ENCODE assay signal across 10 cellular contexts in the genomic region with DNA sequence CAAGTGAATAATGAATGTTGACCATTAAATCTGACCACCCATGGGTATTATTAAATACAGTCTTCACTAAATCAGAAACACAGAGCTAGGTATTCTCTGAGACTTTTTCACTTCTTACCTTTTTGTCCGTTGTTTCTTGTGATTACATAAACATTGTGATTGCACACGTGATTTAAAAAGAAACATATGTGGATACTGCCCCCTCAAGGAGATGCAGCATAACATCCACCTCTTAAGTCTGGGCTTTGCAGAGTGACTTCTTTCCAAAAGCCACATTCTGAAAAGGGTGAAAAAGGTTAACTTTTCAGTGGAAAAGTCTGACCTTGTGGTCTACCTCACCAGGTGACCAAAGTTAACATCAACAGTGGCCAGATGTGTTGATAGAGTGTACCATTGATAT.
A peak's percentile ranks its signal among the peaks of the same experiment; 100 is the strongest.
DNase-seq lines count a peak whose midpoint lies in the region; ATAC-seq, FAIRE-seq and TF ChIP-seq lines count a peak whose summit lies in the region.
"Had no signal": no experiment of that assay in that cellular context is flagged by ENCODE, and none has a peak within 500 bp of the region (broad histone marks: within the 10 kb centered on the region; RNA-seq: fewer than 3 reads in every experiment).

No MANE protein-coding gene starts in this region.

- no peaks in the 10 kb centered on the region for H3K9me1 ChIP-seq in keratinocyte (ENCODE audit: control insufficient read depth, extremely low read depth, insufficient read depth, low read length)

- no peaks in the 10 kb centered on the region for H3K27me3 Mint-ChIP-seq in WTC11 (ENCODE audit: low read depth)

- no peaks in the 10 kb centered on the region for H3K36me3 Mint-ChIP-seq in WTC11

- TF ChIP-seq POLR2A in spleen (IDR thresholded peaks at IDR 0.05), result no peak

- H3K9ac ChIP-seq in keratinocyte (ENCODE audit: control insufficient read depth, extremely low read depth, insufficient read depth, low read length), result no peak overlapping the region
- H3K9ac ChIP-seq: parathyroid adenoma had no signal

- dilution Hi-C loops in keratinocyte (cut with MboI; ENCODE audit: extremely low pct_ligation_motif_present, low sequenced_read_pairs), result no loop called here

- H3K4me1 ChIP-seq in keratinocyte (ENCODE audit: control insufficient read depth, extremely low read depth, insufficient read depth, low read length) (peaks cover 18% of the 10 kb centered on the region), spleen (peaks cover 0 to 8% (median 2%) of the 10 kb centered on the region in 6 donors)
- H3K4me1 ChIP-seq: parathyroid adenoma had no signal

- H4K20me1 ChIP-seq in keratinocyte (ENCODE audit: control insufficient read depth, extremely low read depth, insufficient read depth, low read length), result no peaks in the 10 kb centered on the region

- H3K9me3 ChIP-seq in keratinocyte (ENCODE audit: control insufficient read depth, low read depth, low read length) (no peaks in the 10 kb centered on the region), spleen (no peaks in the 10 kb centered on the region)

- TF ChIP-seq CTCF in C4-2B (conservative IDR thresholded peaks at IDR 0.05), result peak; percentile 61
- no peak for TF ChIP-seq CTCF in WTC11 (IDR thresholded peaks at IDR 0.05)
- TF ChIP-seq CTCF in keratinocyte (optimal IDR thresholded peaks at IDR 0.05 in 1 of 3, IDR thresholded peaks at IDR 0.05 in 1 of 3, conservative IDR thresholded peaks at IDR 0.05 in 1 of 3; ENCODE audit: extremely low read depth in 1 of 3, insufficient read depth in 2 of 3, low read length in 3 of 3), result peak; percentile 30 to 69 (median 48)
- peak in 1 of 11 experiments; percentile 15 for TF ChIP-seq CTCF in spleen (IDR thresholded peaks at IDR 0.05 in 8 of 11, conservative IDR thresholded peaks at IDR 0.05 in 3 of 11)
- no peak for TF ChIP-seq CTCF in GM20000 (IDR thresholded peaks at IDR 0.05; ENCODE audit: extremely low read depth, missing control alignments)

- H3K4me3 ChIP-seq in keratinocyte (ENCODE audit: control insufficient read depth in 2 of 3, extremely low read depth in 1 of 3, insufficient read depth in 2 of 3, low read depth in 1 of 3, low read length in 3 of 3) (no peak overlapping the region), spleen (no peak overlapping the region)

- peaks cover 9% of the 10 kb centered on the region for H3K4me1 Mint-ChIP-seq in WTC11

- DNase-seq in HPDE6-E6E7 (ENCODE audit: extremely low spot score) (peak; percentile 26), WTC11 (ENCODE audit: low spot score) (no peak), keratinocyte (ENCODE audit: low read depth, low spot score) (peak; percentile 32), cortex of kidney (lab: John Stamatoyannopoulos, UW) (no peak), spleen (no peak), GM20000 (ENCODE audit: low spot score) (no peak), SK-N-DZ (ENCODE audit: low spot score) (no peak)
- DNase-seq: activated CD8-positive, alpha-beta memory T cell treated with anti-CD3 and anti-CD28 coated beads, Interleukin-2, amount 50 U/mL, for 48 hours had no signal

- POLR2A ChIA-PET in WTC11 (lab: Charles Lee), result no interaction called here

- H2AFZ ChIP-seq in keratinocyte (ENCODE audit: control insufficient read depth, low read length), result no peak overlapping the region
- H2AFZ ChIP-seq: parathyroid adenoma had no signal

- H3K27me3 ChIP-seq in keratinocyte (ENCODE audit: control insufficient read depth, extremely low read depth, insufficient read depth, low read length) (no peaks in the 10 kb centered on the region), spleen (replicated peaks in 1 of 7) (no peaks in the 10 kb centered on the region)

- peaks cover 11% of the 10 kb centered on the region for H3K9me3 Mint-ChIP-seq in WTC11

- ATAC-seq in WTC11, result peak; percentile 52

- intact Hi-C loops in spleen (cut with DNase I; ENCODE audit: low total_unique reads), result no loop called here

- H3K36me3 ChIP-seq in keratinocyte (ENCODE audit: control insufficient read depth in 2 of 2, extremely low read depth in 1 of 2, insufficient read depth in 2 of 2, low read length in 2 of 2) (no peaks in the 10 kb centered on the region), spleen (no peaks in the 10 kb centered on the region)

- no peak overlapping the region for H3K4me2 ChIP-seq in keratinocyte (ENCODE audit: control insufficient read depth, extremely low read depth, insufficient read depth, low read depth, low read length)

- H3K27ac Mint-ChIP-seq in WTC11, result no peak overlapping the region

- WGBS in spleen, 5 donors, result 4 to 9% (median 5%) methylated on average over 2 of the region's 2 CpGs

- CTCF ChIA-PET in WTC11 (lab: Charles Lee), result no interaction called here

- FAIRE-seq in keratinocyte (lab: Jason Lieb, UNC), result peak; percentile 96

- no peaks in the 10 kb centered on the region for H3K79me2 ChIP-seq in keratinocyte (ENCODE audit: control insufficient read depth, insufficient read depth, low read length)
- H3K79me2 ChIP-seq: parathyroid adenoma had no signal

- H3K27ac ChIP-seq in C4-2B (no peak overlapping the region), keratinocyte (ENCODE audit: control insufficient read depth, insufficient read depth, low read length) (no peak overlapping the region), spleen (no peak overlapping the region)
- H3K27ac ChIP-seq: parathyroid adenoma had no signal

- H3K4me3 Mint-ChIP-seq in WTC11, result no peak overlapping the region

TF ChIP-seq in WTC11, 78 proteins besides CTCF, POLR2A, EP300 and RAD21:
- TF ChIP-seq, protein P1, sequence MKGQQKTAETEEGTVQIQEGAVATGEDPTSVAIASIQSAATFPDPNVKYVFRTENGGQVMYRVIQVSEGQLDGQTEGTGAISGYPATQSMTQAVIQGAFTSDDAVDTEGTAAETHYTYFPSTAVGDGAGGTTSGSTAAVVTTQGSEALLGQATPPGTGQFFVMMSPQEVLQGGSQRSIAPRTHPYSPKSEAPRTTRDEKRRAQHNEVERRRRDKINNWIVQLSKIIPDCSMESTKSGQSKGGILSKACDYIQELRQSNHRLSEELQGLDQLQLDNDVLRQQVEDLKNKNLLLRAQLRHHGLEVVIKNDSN (CRISPR knock-in tag; IDR thresholded peaks at IDR 0.05), result peak; percentile 59; the same call in 1 of the 2 replicates
- TF ChIP-seq, protein P2, sequence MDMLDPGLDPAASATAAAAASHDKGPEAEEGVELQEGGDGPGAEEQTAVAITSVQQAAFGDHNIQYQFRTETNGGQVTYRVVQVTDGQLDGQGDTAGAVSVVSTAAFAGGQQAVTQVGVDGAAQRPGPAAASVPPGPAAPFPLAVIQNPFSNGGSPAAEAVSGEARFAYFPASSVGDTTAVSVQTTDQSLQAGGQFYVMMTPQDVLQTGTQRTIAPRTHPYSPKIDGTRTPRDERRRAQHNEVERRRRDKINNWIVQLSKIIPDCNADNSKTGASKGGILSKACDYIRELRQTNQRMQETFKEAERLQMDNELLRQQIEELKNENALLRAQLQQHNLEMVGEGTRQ (CRISPR knock-in tag; IDR thresholded peaks at IDR 0.05), result peak; percentile 68
- TF ChIP-seq MXD4 (CRISPR knock-in tag; IDR thresholded peaks at IDR 0.05; ENCODE audit: borderline replicate concordance), result no peak

Comparison
In these comparisons a context has a peak if more than half of its experiments do, and no peak if none do; other contexts are left out.
1. CTCF ChIP-seq: peak in C4-2B (single experiment) and keratinocyte (3 of 3); none in WTC11 (single experiment) and GM20000 (single experiment).
2. DNase-seq: peak in HPDE6-E6E7 (single experiment) and keratinocyte (single experiment); none in WTC11 (single experiment), cortex of kidney (single experiment), spleen (single experiment), GM20000 (single experiment) and SK-N-DZ (single experiment).